ENCODE assay signal across 25 cellular contexts in the genomic region with DNA sequence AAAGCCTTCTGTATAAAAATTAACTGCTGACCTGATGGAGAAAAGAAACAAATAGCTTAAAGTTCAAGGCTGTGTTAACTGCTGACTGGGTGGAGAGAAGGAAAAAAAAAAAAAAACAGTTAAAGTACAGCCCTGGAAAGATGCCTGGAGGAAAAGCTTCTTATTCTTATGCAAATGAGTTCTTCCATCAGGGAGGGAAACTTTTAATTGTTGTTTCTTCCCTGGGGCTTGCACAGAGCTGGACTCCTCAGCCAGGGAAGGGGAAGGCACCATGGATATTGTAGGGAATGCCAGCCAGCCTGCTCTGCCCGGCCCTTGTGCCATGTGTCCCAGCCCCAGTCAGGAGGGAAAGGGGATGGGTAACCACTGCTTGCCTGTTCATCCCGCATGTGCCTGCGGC.
"Had no signal": no experiment of that assay in that cellular context is flagged by ENCODE, and none has a peak within 500 bp of the region (broad histone marks: within the 10 kb centered on the region; RNA-seq: fewer than 3 reads in every experiment).

No MANE protein-coding gene starts in this region.

- H3K4me2 ChIP-seq: hepatocyte had no signal

- H3K36me3 Mint-ChIP-seq: immature natural killer cell; naive B cell; stimulated activated memory B cell treated with anti-CD40 and anti-IgM and Interleukin-4, amounts not matched to agents 10 μg/mL and 1 μg/mL and 100 μg/mL, for 72 hours had no signal

- DNase-seq: effector CD4-positive, alpha-beta T cell; foreskin melanocyte; head of caudate nucleus; immature natural killer cell; left cardiac atrium; left ventricle myocardium inferior; lower lobe of right lung; mesenchymal stem cell; naive B cell; spleen; stimulated activated CD4-positive, alpha-beta T cell treated with anti-CD3 and anti-CD28 coated beads, Interleukin-15, amount 100 ng/mL, for 24 hours; stimulated activated CD4-positive, alpha-beta T cell treated with anti-CD3 and anti-CD28 coated beads, Interleukin-1b, Interleukin-23, amount 100 ng/mL, for 48 hours; stimulated activated CD4-positive, alpha-beta T cell treated with anti-CD3 and anti-CD28 coated beads, Interleukin-4, amount 100 ng/mL, for 24 hours; stimulated activated naive CD8-positive, alpha-beta T cell treated with anti-CD3 and anti-CD28 coated beads, Interleukin-15, amount 100 ng/mL, for 72 hours; testis; upper lobe of right lung had no signal

- H3K4me1 ChIP-seq: left ventricle myocardium inferior, lower lobe of right lung, parathyroid adenoma, prostate gland, spleen, testis, tibial nerve, upper lobe of right lung, vagina had no signal

- H3K4me3 Mint-ChIP-seq: immature natural killer cell; naive B cell; nephron; stimulated activated memory B cell treated with anti-CD40 and anti-IgM and Interleukin-4, amounts not matched to agents 10 μg/mL and 1 μg/mL and 100 μg/mL, for 72 hours; stimulated activated naive CD8-positive, alpha-beta T cell treated with anti-CD3 and anti-CD28 coated beads, Interleukin-15, amount 100 ng/mL, for 72 hours had no signal

- H3K4me3 ChIP-seq: coronary artery, hepatocyte, left ventricle myocardium inferior, lower lobe of right lung, prostate gland, spleen, tibial nerve, upper lobe of right lung, vagina had no signal

- H3K4me1 Mint-ChIP-seq: immature natural killer cell; naive B cell; nephron; stimulated activated memory B cell treated with anti-CD40 and anti-IgM and Interleukin-4, amounts not matched to agents 10 μg/mL and 1 μg/mL and 100 μg/mL, for 72 hours; stimulated activated naive CD8-positive, alpha-beta T cell treated with anti-CD3 and anti-CD28 coated beads, Interleukin-15, amount 100 ng/mL, for 72 hours had no signal

- H3K79me2 ChIP-seq: hepatocyte, parathyroid adenoma had no signal

- H3K27me3 Mint-ChIP-seq: naive B cell; stimulated activated memory B cell treated with anti-CD40 and anti-IgM and Interleukin-4, amounts not matched to agents 10 μg/mL and 1 μg/mL and 100 μg/mL, for 72 hours; stimulated activated naive CD8-positive, alpha-beta T cell treated with anti-CD3 and anti-CD28 coated beads, Interleukin-15, amount 100 ng/mL, for 72 hours had no signal

- H2AFZ ChIP-seq: hepatocyte, parathyroid adenoma had no signal

- H3K27me3 ChIP-seq: hepatocyte, spleen, testis, tibial nerve, upper lobe of right lung, vagina had no signal

- H3K27ac Mint-ChIP-seq: immature natural killer cell; naive B cell; nephron; stimulated activated memory B cell treated with anti-CD40 and anti-IgM and Interleukin-4, amounts not matched to agents 10 μg/mL and 1 μg/mL and 100 μg/mL, for 72 hours; stimulated activated naive CD8-positive, alpha-beta T cell treated with anti-CD3 and anti-CD28 coated beads, Interleukin-15, amount 100 ng/mL, for 72 hours had no signal

- ATAC-seq: left cardiac atrium; sciatic nerve; stimulated activated memory B cell treated with anti-CD40 and anti-IgM and Interleukin-4, amounts not matched to agents 10 μg/mL and 1 μg/mL and 100 μg/mL, for 72 hours; stimulated activated naive CD8-positive, alpha-beta T cell treated with anti-CD3 and anti-CD28 coated beads, Interleukin-15, amount 100 ng/mL, for 72 hours; upper lobe of right lung had no signal

- H3K36me3 ChIP-seq: left ventricle myocardium inferior, lower lobe of right lung, prostate gland, spleen, tibial nerve, upper lobe of right lung, vagina had no signal

- H3K27ac ChIP-seq: coronary artery, hepatocyte, left ventricle myocardium inferior, lower lobe of right lung, parathyroid adenoma, prostate gland, spleen, testis, tibial nerve, upper lobe of right lung, vagina had no signal
